In the genomic region with DNA sequence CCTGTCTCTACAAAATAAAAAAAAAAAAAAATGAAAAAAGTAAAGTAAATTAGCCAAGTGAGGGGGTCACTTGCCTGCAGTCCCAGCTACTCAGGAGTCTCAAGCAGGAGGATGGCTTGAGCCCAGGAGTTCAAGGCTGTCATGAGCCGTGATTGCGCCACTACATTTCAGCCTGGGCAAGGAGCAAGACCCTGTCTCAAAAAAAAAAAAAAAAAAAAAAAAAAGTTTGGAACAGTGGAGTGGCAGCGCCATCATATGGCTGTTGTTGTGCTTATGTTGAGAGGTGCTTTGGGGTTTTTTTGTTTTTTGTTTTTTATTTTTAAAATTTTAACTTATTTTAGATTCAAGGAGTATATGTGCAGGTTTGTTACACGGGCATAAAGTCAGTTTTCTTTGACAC, we compare ENCODE assay signal across 15 cellular contexts. TPM values are rescaled to one million over a fixed set of nuclear protein-coding genes. Genes with fewer than 3 reads are reported as not detected.
DNase-seq lines count a peak whose midpoint lies in the region; TF ChIP-seq lines count a peak whose summit lies in the region.
"Had no signal": no experiment of that assay in that cellular context is flagged by ENCODE, and none has a peak within 500 bp of the region (broad histone marks: within the 10 kb centered on the region; RNA-seq: fewer than 3 reads in every experiment).

No MANE protein-coding gene starts in this region.

- no peak overlapping the region for H3K4me2 ChIP-seq in GM23248 (ENCODE audit: unreplicated experiment)

- no peaks in the 10 kb centered on the region for H3K27me3 ChIP-seq in GM23248 (replicated peaks; ENCODE audit: insufficient read depth)
- H3K27me3 ChIP-seq: stomach, uterus had no signal

- H3K9me3 Mint-ChIP-seq in activated naive CD4-positive, alpha-beta T cell treated with anti-CD3 and anti-CD28 coated beads, Interleukin-2, amount 10 ng/mL, durations not matched to agents 7 days and 5 days: no peaks in the 10 kb centered on the region
- H3K9me3 Mint-ChIP-seq in activated T-helper 1 cell treated with anti-CD3 and anti-CD28 coated beads, Interleukin-12 subunit alpha, Interleukin-12 subunit beta, Interleukin-2, Interleukin-4 antibody, amounts not matched to agents 30 ng/mL and 10 ng/mL and 1 ng/mL, durations not matched to agents 14 hours and 24 hours and 36 hours: no peaks in the 10 kb centered on the region

- in situ Hi-C loops in GM23248 (cut with MboI) (no loop called here), SK-MEL-5 (cut with HindIII; ENCODE audit: low pct_unique_long_range_greater_than_20kb, low sequenced_read_pairs) (no loop called here)

- no peak overlapping the region for H3K27ac Mint-ChIP-seq in activated naive CD4-positive, alpha-beta T cell treated with anti-CD3 and anti-CD28 coated beads, Interleukin-2, amount 10 ng/mL, durations not matched to agents 7 days and 5 days
- no peak overlapping the region for H3K27ac Mint-ChIP-seq in activated T-helper 1 cell treated with anti-CD3 and anti-CD28 coated beads, Interleukin-12 subunit alpha, Interleukin-12 subunit beta, Interleukin-2, Interleukin-4 antibody, amounts not matched to agents 30 ng/mL and 10 ng/mL and 1 ng/mL, durations not matched to agents 14 hours and 24 hours and 36 hours

- peaks cover 44% of the 10 kb centered on the region for H3F3A ChIP-seq in GM23248 (ENCODE audit: insufficient read depth)

- no peaks in the 10 kb centered on the region for H3K27me3 Mint-ChIP-seq in activated naive CD4-positive, alpha-beta T cell treated with anti-CD3 and anti-CD28 coated beads, Interleukin-2, amount 10 ng/mL, durations not matched to agents 7 days and 5 days
- H3K27me3 Mint-ChIP-seq in activated T-helper 1 cell treated with anti-CD3 and anti-CD28 coated beads, Interleukin-12 subunit alpha, Interleukin-12 subunit beta, Interleukin-2, Interleukin-4 antibody, amounts not matched to agents 30 ng/mL and 10 ng/mL and 1 ng/mL, durations not matched to agents 14 hours and 24 hours and 36 hours (ENCODE audit: insufficient read depth): no peaks in the 10 kb centered on the region

- intact Hi-C loops in activated T-helper 1 cell treated with anti-CD3 and anti-CD28 coated beads, Interleukin-12 subunit alpha, Interleukin-12 subunit beta, Interleukin-2, Interleukin-4 antibody, amounts not matched to agents 30 ng/mL and 10 ng/mL and 1 ng/mL, durations not matched to agents 14 hours and 24 hours and 36 hours (cut with micrococcal nuclease): loop anchor here (5.0 kb wide), 4 partner anchors 83 to 1958 kb away; a partner anchor contains a TSS

- DNase-seq in AG09309 (ENCODE audit: low read depth) (no peak), GM23248 (peak; percentile 30), SK-MEL-5 (ENCODE audit: low read depth, low spot score) (peak; percentile 57), fibroblast of pulmonary artery (ENCODE audit: low read depth) (no peak), UCSD-AML1 (lab: John Stamatoyannopoulos, UW; ENCODE audit: unreplicated experiment) (no peak)
- no peak for DNase-seq in stimulated activated CD4-positive, alpha-beta T cell treated with anti-CD3 and anti-CD28 coated beads, Interleukin-4, amount 100 ng/mL, for 1 hour
- no peak for DNase-seq in activated naive CD4-positive, alpha-beta T cell treated with anti-CD3 and anti-CD28 coated beads, Interleukin-2, amount 10 ng/mL, durations not matched to agents 7 days and 5 days
- DNase-seq in activated T-helper 1 cell treated with anti-CD3 and anti-CD28 coated beads, Interleukin-12 subunit alpha, Interleukin-12 subunit beta, Interleukin-2, Interleukin-4 antibody, amounts not matched to agents 30 ng/mL and 10 ng/mL and 1 ng/mL, durations not matched to agents 14 hours and 24 hours and 36 hours (ENCODE audit: low spot score): no peak
- DNase-seq: activated CD4-positive, alpha-beta T cell treated with anti-CD3 and anti-CD28 coated beads for 4 hours; DMS79; NCI-H2029; posterior cingulate gyrus; stomach; uterus had no signal

- H3K9me3 ChIP-seq in GM23248 (ENCODE audit: low read depth): no peaks in the 10 kb centered on the region
- H3K9me3 ChIP-seq: stomach, uterus had no signal

- no peak overlapping the region for H2AFZ ChIP-seq in GM23248

- no peak overlapping the region for H3K27ac ChIP-seq in GM23248
- H3K27ac ChIP-seq: RWPE1, stomach, uterus had no signal

- peaks cover 44% of the 10 kb centered on the region for H3K4me1 Mint-ChIP-seq in activated naive CD4-positive, alpha-beta T cell treated with anti-CD3 and anti-CD28 coated beads, Interleukin-2, amount 10 ng/mL, durations not matched to agents 7 days and 5 days
- peaks cover 38% of the 10 kb centered on the region for H3K4me1 Mint-ChIP-seq in activated T-helper 1 cell treated with anti-CD3 and anti-CD28 coated beads, Interleukin-12 subunit alpha, Interleukin-12 subunit beta, Interleukin-2, Interleukin-4 antibody, amounts not matched to agents 30 ng/mL and 10 ng/mL and 1 ng/mL, durations not matched to agents 14 hours and 24 hours and 36 hours (ENCODE audit: low read depth)

- CTCF ChIA-PET in activated naive CD4-positive, alpha-beta T cell treated with anti-CD3 and anti-CD28 coated beads, Interleukin-2, amount 10 ng/mL, durations not matched to agents 7 days and 5 days (lab: Charles Lee): interaction anchor here (0.7 kb wide), 1 partner anchor 83 kb away, joined by 4 read pairs; no protein-coding TSS in a partner anchor

- no peak overlapping the region for H3K9ac ChIP-seq in GM23248

- 69 to 79% methylated on average over 4 of the region's 4 CpGs for WGBS in GM23248 (ENCODE audit: low coverage in 1 of 2, low lambda C conversion rate in 2 of 2, missing lambda C conversion rate in 2 of 2), 2 experiments

- H3K4me3 ChIP-seq in AG09309 (ENCODE audit: control insufficient read depth, low read depth, low read length): no peak overlapping the region
- H3K4me3 ChIP-seq in GM23248: no peak overlapping the region
- H3K4me3 ChIP-seq in fibroblast of pulmonary artery (replicated peaks; ENCODE audit: low read depth, low read length): no peak overlapping the region
- H3K4me3 ChIP-seq: stomach, uterus had no signal

- peaks cover 83% of the 10 kb centered on the region for H3K79me2 ChIP-seq in GM23248 (ENCODE audit: insufficient read depth)

- peaks cover 33% of the 10 kb centered on the region for H3K36me3 Mint-ChIP-seq in activated naive CD4-positive, alpha-beta T cell treated with anti-CD3 and anti-CD28 coated beads, Interleukin-2, amount 10 ng/mL, durations not matched to agents 7 days and 5 days
- H3K36me3 Mint-ChIP-seq in activated T-helper 1 cell treated with anti-CD3 and anti-CD28 coated beads, Interleukin-12 subunit alpha, Interleukin-12 subunit beta, Interleukin-2, Interleukin-4 antibody, amounts not matched to agents 30 ng/mL and 10 ng/mL and 1 ng/mL, durations not matched to agents 14 hours and 24 hours and 36 hours (ENCODE audit: low read depth): peaks cover 33% of the 10 kb centered on the region

- no peak overlapping the region for H3K4me3 Mint-ChIP-seq in activated naive CD4-positive, alpha-beta T cell treated with anti-CD3 and anti-CD28 coated beads, Interleukin-2, amount 10 ng/mL, durations not matched to agents 7 days and 5 days
- H3K4me3 Mint-ChIP-seq in activated T-helper 1 cell treated with anti-CD3 and anti-CD28 coated beads, Interleukin-12 subunit alpha, Interleukin-12 subunit beta, Interleukin-2, Interleukin-4 antibody, amounts not matched to agents 30 ng/mL and 10 ng/mL and 1 ng/mL, durations not matched to agents 14 hours and 24 hours and 36 hours: no peak overlapping the region

- TF ChIP-seq CTCF in AG09309 (IDR thresholded peaks at IDR 0.05; ENCODE audit: control insufficient read depth, insufficient read depth, low read depth, low read length, missing control alignments) (peak; percentile 26), fibroblast of pulmonary artery (IDR thresholded peaks at IDR 0.05; ENCODE audit: low read length, missing control alignments) (peak; percentile 23)

- peaks cover 31% of the 10 kb centered on the region for H3K4me1 ChIP-seq in GM23248 (ENCODE audit: insufficient read depth)

- no peaks in the 10 kb centered on the region for H4K20me1 ChIP-seq in GM23248 (ENCODE audit: insufficient read depth)

- H3K9me2 ChIP-seq in GM23248 (ENCODE audit: insufficient read depth): no peaks in the 10 kb centered on the region

- H3K36me3 ChIP-seq in GM23248 (ENCODE audit: low read depth): peaks cover 41% of the 10 kb centered on the region
- H3K36me3 ChIP-seq: uterus had no signal

RNA-seq across cellular contexts. Expression of a gene that starts 3.6 kb away (rescaled TPM):
- 22.5 and 39.7 TPM in 2 replicates for total RNA-seq in GM23248 (2014; rRNA removed; shearing (Covaris generic))
- polyA plus RNA-seq in GM23248 (2016; fragmentation: Nextera tagmentation; extraction: Ambion mirVana): 45.8 and 49.6 TPM in 2 replicates
- 157 and 165 TPM in 2 replicates for total RNA-seq in SK-MEL-5 (2014; rRNA removed; shearing (Covaris generic))
- polyA plus RNA-seq in SK-MEL-5 (2015; cell fraction: cytosol; rRNA removed): 72.7 and 79.5 TPM in 2 replicates
- 79.7 and 81.3 TPM in 2 replicates for polyA plus RNA-seq in SK-MEL-5 (2015; cell fraction: nucleus; rRNA removed)
- total RNA-seq in activated T-helper 1 cell treated with anti-CD3 and anti-CD28 coated beads, Interleukin-12 subunit alpha, Interleukin-12 subunit beta, Interleukin-2, Interleukin-4 antibody, amounts not matched to agents 30 ng/mL and 10 ng/mL and 1 ng/mL, durations not matched to agents 14 hours and 24 hours and 36 hours: 110 TPM in 2 replicates

RNA-seq across cellular contexts. Expression of a gene that starts 3.8 kb away (rescaled TPM):
- 26.3 and 42.9 TPM in 2 replicates for total RNA-seq in GM23248 (2014; rRNA removed; shearing (Covaris generic))
- 53.6 and 56.4 TPM in 2 replicates for polyA plus RNA-seq in GM23248 (2016; fragmentation: Nextera tagmentation; extraction: Ambion mirVana)
- 51.2 and 59.0 TPM in 2 replicates for total RNA-seq in SK-MEL-5 (2014; rRNA removed; shearing (Covaris generic))
- polyA plus RNA-seq in SK-MEL-5 (2015; cell fraction: cytosol; rRNA removed): 27.4 and 36.6 TPM in 2 replicates
- 38.8 and 52.1 TPM in 2 replicates for polyA plus RNA-seq in SK-MEL-5 (2015; cell fraction: nucleus; rRNA removed)
- 45.7 and 47.1 TPM in 2 replicates for total RNA-seq in activated T-helper 1 cell treated with anti-CD3 and anti-CD28 coated beads, Interleukin-12 subunit alpha, Interleukin-12 subunit beta, Interleukin-2, Interleukin-4 antibody, amounts not matched to agents 30 ng/mL and 10 ng/mL and 1 ng/mL, durations not matched to agents 14 hours and 24 hours and 36 hours

RNA-seq across cellular contexts. Expression of a gene that starts 10.3 kb away (rescaled TPM):
- total RNA-seq in GM23248 (2014; rRNA removed; shearing (Covaris generic)): 26.2 and 30.4 TPM in 2 replicates
- 15.3 and 15.5 TPM in 2 replicates for polyA plus RNA-seq in GM23248 (2016; fragmentation: Nextera tagmentation; extraction: Ambion mirVana)
- 38.6 and 43.1 TPM in 2 replicates for total RNA-seq in SK-MEL-5 (2014; rRNA removed; shearing (Covaris generic))
- polyA plus RNA-seq in SK-MEL-5 (2015; cell fraction: cytosol; rRNA removed): 30.8 and 43.8 TPM in 2 replicates
- 15.7 and 23.6 TPM in 2 replicates for polyA plus RNA-seq in SK-MEL-5 (2015; cell fraction: nucleus; rRNA removed)
- total RNA-seq in activated T-helper 1 cell treated with anti-CD3 and anti-CD28 coated beads, Interleukin-12 subunit alpha, Interleukin-12 subunit beta, Interleukin-2, Interleukin-4 antibody, amounts not matched to agents 30 ng/mL and 10 ng/mL and 1 ng/mL, durations not matched to agents 14 hours and 24 hours and 36 hours: 64.0 and 67.8 TPM in 2 replicates

Comparison
In these comparisons a context has a peak if more than half of its experiments do, and no peak if none do; other contexts are left out.
1. DNase-seq: peak in GM23248 (single experiment) and SK-MEL-5 (single experiment); none in AG09309 (single experiment), fibroblast of pulmonary artery (single experiment), UCSD-AML1 (single experiment), stimulated activated CD4-positive, alpha-beta T cell treated with anti-CD3 and anti-CD28 coated beads, Interleukin-4, amount 100 ng/mL, for 1 hour (single experiment), activated naive CD4-positive, alpha-beta T cell treated with anti-CD3 and anti-CD28 coated beads, Interleukin-2, amount 10 ng/mL, durations not matched to agents 7 days and 5 days (single experiment) and activated T-helper 1 cell treated with anti-CD3 and anti-CD28 coated beads, Interleukin-12 subunit alpha, Interleukin-12 subunit beta, Interleukin-2, Interleukin-4 antibody, amounts not matched to agents 30 ng/mL and 10 ng/mL and 1 ng/mL, durations not matched to agents 14 hours and 24 hours and 36 hours (single experiment).